ENCODE assay signal across 17 cellular contexts in genomic region chr13:52780092-52780491, GRCh38.
A peak's percentile ranks its signal among the peaks of the same experiment; 100 is the strongest.
DNase-seq lines count a peak whose midpoint lies in the region; ATAC-seq, FAIRE-seq and TF ChIP-seq lines count a peak whose summit lies in the region.
"Had no signal": no experiment of that assay in that cellular context is flagged by ENCODE, and none has a peak within 500 bp of the region (broad histone marks: within the 10 kb centered on the region; RNA-seq: fewer than 3 reads in every experiment).

No MANE protein-coding gene starts in this region.

- H3K9me3 ChIP-seq in BLaER1 treated with 17β-estradiol and CSF1 and Interleukin-3, amounts not matched to agents 10 nM and 100 nM (replicated peaks in 1 of 11) = no peaks in the 10 kb centered on the region
- no peaks in the 10 kb centered on the region for H3K9me3 ChIP-seq in MM.1S (replicated peaks; ENCODE audit: insufficient read depth, low read length)
- H3K9me3 ChIP-seq: HAP-1, SJSA1 had no signal

- H2AFZ ChIP-seq in MM.1S (ENCODE audit: low read length) = peak overlapping the region; percentile 51; the same call in 1 of the 2 replicates

- TF ChIP-seq POLR2A in H54 (IDR thresholded peaks at IDR 0.05; ENCODE audit: low read depth, low read length) = no peak

- DNase-seq in GM12865 (ENCODE audit: low read depth) = peak; percentile 5
- peak; percentile 85 for DNase-seq in MM.1S
- DNase-seq in RPMI8226 = peak; percentile 73
- DNase-seq in HK-2 (ENCODE audit: unreplicated experiment) = no peak
- DNase-seq in H54 (ENCODE audit: insufficient read length, low spot score) = no peak
- DNase-seq: CD8-positive, alpha-beta T cell; GDM1; Kasumi-1; NCI-H1048; NCI-H1417 treated with DMSO at 0.1 percent for 48 hours; NCI-H2171 treated with DMSO at 0.1 percent for 48 hours; NCI-H526 treated with DMSO at 0.1 percent for 48 hours; T-helper 1 cell had no signal

- TF ChIP-seq CTCF in GM12865 (IDR thresholded peaks at IDR 0.05; ENCODE audit: insufficient read depth, low read depth, low read length, missing control alignments) = no peak
- TF ChIP-seq CTCF in MM.1S (IDR thresholded peaks at IDR 0.05; ENCODE audit: low read length) = peak; percentile 18

- H3K79me2 ChIP-seq in MM.1S (ENCODE audit: low read length) = no peaks in the 10 kb centered on the region

- no peak for FAIRE-seq in H54 (lab: Jason Lieb, UNC)

- peak overlapping the region in 8 of 11 experiments; percentile 25 to 73 (median 50); a peak in 14 of 22 replicates for H3K4me2 ChIP-seq in BLaER1 treated with 17β-estradiol and CSF1 and Interleukin-3, amounts not matched to agents 10 nM and 100 nM
- peak overlapping the region; percentile 65 for H3K4me2 ChIP-seq in MM.1S (ENCODE audit: low read depth, low read length)

- no peak overlapping the region for H3K27ac ChIP-seq in BLaER1 treated with 17β-estradiol and CSF1 and Interleukin-3, amounts not matched to agents 10 nM and 100 nM
- peak overlapping the region; percentile 74; the same call in 1 of the 2 replicates for H3K27ac ChIP-seq in MM.1S (ENCODE audit: low read length)
- H3K27ac ChIP-seq: SJSA1 had no signal

- H3K9me2 ChIP-seq in MM.1S (replicated peaks; ENCODE audit: insufficient read depth, low read length) = no peaks in the 10 kb centered on the region

- no peak overlapping the region for H3K9ac ChIP-seq in BLaER1 treated with 17β-estradiol and CSF1 and Interleukin-3, amounts not matched to agents 10 nM and 100 nM
- H3K9ac ChIP-seq in MM.1S (ENCODE audit: low read length) = no peak overlapping the region

- H3K4me1 ChIP-seq in BLaER1 treated with 17β-estradiol and CSF1 and Interleukin-3, amounts not matched to agents 10 nM and 100 nM = peaks cover 0 to 18% (median 9%) of the 10 kb centered on the region in 10 experiments; a peak in 13 of 20 replicates
- H3K4me1 ChIP-seq in MM.1S (ENCODE audit: low read length) = peaks cover 20% of the 10 kb centered on the region
- H3K4me1 ChIP-seq: SJSA1 had no signal

- H4K20me1 ChIP-seq in BLaER1 treated with 17β-estradiol and CSF1 and Interleukin-3, amounts not matched to agents 10 nM and 100 nM = no peaks in the 10 kb centered on the region
- H4K20me1 ChIP-seq in MM.1S (ENCODE audit: insufficient read depth, low read length) = no peaks in the 10 kb centered on the region

- H3K36me3 ChIP-seq in BLaER1 treated with 17β-estradiol and CSF1 and Interleukin-3, amounts not matched to agents 10 nM and 100 nM = no peaks in the 10 kb centered on the region
- no peaks in the 10 kb centered on the region for H3K36me3 ChIP-seq in MM.1S (replicated peaks; ENCODE audit: insufficient read depth, low read length)
- H3K36me3 ChIP-seq: HAP-1, SJSA1 had no signal

- peaks cover 7% of the 10 kb centered on the region; the same call in 1 of the 2 replicates for H3F3A ChIP-seq in MM.1S (ENCODE audit: insufficient read depth, low read length)

- no peak overlapping the region for H3K4me3 ChIP-seq in BLaER1 treated with 17β-estradiol and CSF1 and Interleukin-3, amounts not matched to agents 10 nM and 100 nM
- H3K4me3 ChIP-seq in GM12865 (ENCODE audit: low read depth, low read length) = no peak overlapping the region
- no peak overlapping the region for H3K4me3 ChIP-seq in MM.1S (ENCODE audit: low read length)
- H3K4me3 ChIP-seq: HAP-1, SJSA1 had no signal

- no peaks in the 10 kb centered on the region for H3K27me3 ChIP-seq in BLaER1 treated with 17β-estradiol and CSF1 and Interleukin-3, amounts not matched to agents 10 nM and 100 nM
- H3K27me3 ChIP-seq in MM.1S (replicated peaks; ENCODE audit: insufficient read depth, low read length) = no peaks in the 10 kb centered on the region
- H3K27me3 ChIP-seq: SJSA1 had no signal

- no peak for ATAC-seq in HG02642 (IDR thresholded peaks at IDR 0.05; ENCODE audit: poor library complexity, unreplicated experiment)
- ATAC-seq: CD8-positive, alpha-beta T cell had no signal

Comparison
In these comparisons a context has a peak if more than half of its experiments do, and no peak if none do; other contexts are left out.
1. DNase-seq: peak in GM12865 (single experiment), MM.1S (single experiment) and RPMI8226 (single experiment); none in HK-2 (single experiment) and H54 (single experiment).